In genomic region chr2:112151275-112151674, GRCh38 we compare ENCODE assay signal across 25 cellular contexts. TPM values are rescaled to one million over a fixed set of nuclear protein-coding genes. Genes with fewer than 3 reads are reported as not detected.
DNase-seq lines count a peak whose midpoint lies in the region; ATAC-seq and TF ChIP-seq lines count a peak whose summit lies in the region.
"Had no signal": no experiment of that assay in that cellular context is flagged by ENCODE, and none has a peak within 500 bp of the region (broad histone marks: within the 10 kb centered on the region; RNA-seq: fewer than 3 reads in every experiment).

No MANE protein-coding gene starts in this region.

- no peak overlapping the region for H2BK120ac ChIP-seq in mesenchymal stem cell (ENCODE audit: low read depth, low read length)

- no peaks in the 10 kb centered on the region for H3K27me3 Mint-ChIP-seq in CD4-positive, alpha-beta T cell
- no peaks in the 10 kb centered on the region for H3K27me3 Mint-ChIP-seq in MCF 10A (ENCODE audit: insufficient read depth, unreplicated experiment)
- H3K27me3 Mint-ChIP-seq: activated T-cell treated with anti-CD3 and anti-CD28 coated beads, Interleukin-2, amount 50 U/mL, for 24 hours had no signal

- no peaks in the 10 kb centered on the region for H3K36me3 Mint-ChIP-seq in CD4-positive, alpha-beta T cell (ENCODE audit: low read depth)
- H3K36me3 Mint-ChIP-seq in MCF 10A (ENCODE audit: insufficient read depth, unreplicated experiment): no peaks in the 10 kb centered on the region
- H3K36me3 Mint-ChIP-seq: activated naive CD8-positive, alpha-beta T cell treated with anti-CD3 and anti-CD28 coated beads, Interleukin-2, amount 10 ng/mL, durations not matched to agents 7 days and 5 days; natural killer cell had no signal

- no peak overlapping the region for H2BK15ac ChIP-seq in mesenchymal stem cell (ENCODE audit: low read depth, poor library complexity, severe bottlenecking)

- peak overlapping the region; percentile 37 for H3K27ac Mint-ChIP-seq in CD4-positive, alpha-beta T cell
- peak overlapping the region; percentile 8 for H3K27ac Mint-ChIP-seq in MCF 10A (ENCODE audit: low read depth, unreplicated experiment)
- H3K27ac Mint-ChIP-seq: activated naive CD8-positive, alpha-beta T cell treated with anti-CD3 and anti-CD28 coated beads, Interleukin-2, amount 10 ng/mL, durations not matched to agents 7 days and 5 days; natural killer cell had no signal

- no peak overlapping the region for H2AFZ ChIP-seq in mesenchymal stem cell (ENCODE audit: low read depth, low read length)
- H2AFZ ChIP-seq in smooth muscle cell (ENCODE audit: low read depth): no peak overlapping the region

- H4K20me1 ChIP-seq in smooth muscle cell (ENCODE audit: low read depth): no peaks in the 10 kb centered on the region
- H4K20me1 ChIP-seq: BLaER1 treated with 17β-estradiol and CSF1 and Interleukin-3, amounts not matched to agents 10 nM and 100 nM had no signal

- H3K27me3 ChIP-seq in CD4-positive, alpha-beta T cell (ENCODE audit: control insufficient read depth, insufficient read depth, low read length): no peaks in the 10 kb centered on the region
- no peaks in the 10 kb centered on the region for H3K27me3 ChIP-seq in mesenchymal stem cell (ENCODE audit: control insufficient read depth in 1 of 2, insufficient read depth in 1 of 2, low read length in 2 of 2)
- H3K27me3 ChIP-seq in smooth muscle cell (ENCODE audit: low read depth): no peaks in the 10 kb centered on the region
- H3K27me3 ChIP-seq in HAP-1 (ENCODE audit: low read depth): no peaks in the 10 kb centered on the region
- H3K27me3 ChIP-seq: BLaER1 treated with 17β-estradiol and CSF1 and Interleukin-3, amounts not matched to agents 10 nM and 100 nM; ovary had no signal

- peak overlapping the region; percentile 75 for H3K9ac ChIP-seq in mesenchymal stem cell (ENCODE audit: low read length)
- H3K9ac ChIP-seq in smooth muscle cell (ENCODE audit: low read depth): no peak overlapping the region
- H3K9ac ChIP-seq: BLaER1 treated with 17β-estradiol and CSF1 and Interleukin-3, amounts not matched to agents 10 nM and 100 nM had no signal

- H3K23ac ChIP-seq in mesenchymal stem cell (ENCODE audit: low read length in 2 of 2): no peak overlapping the region

- no peak overlapping the region for H3K27ac ChIP-seq in CD4-positive, alpha-beta T cell (ENCODE audit: low read depth, low read length)
- no peak overlapping the region for H3K27ac ChIP-seq in mesenchymal stem cell (ENCODE audit: low read length, poor library complexity, severe bottlenecking)
- peak overlapping the region; percentile 59 for H3K27ac ChIP-seq in smooth muscle cell (ENCODE audit: low read depth)
- H3K27ac ChIP-seq: HL-60, ovary, thoracic aorta had no signal

- no peak overlapping the region for H3K4me3 Mint-ChIP-seq in CD4-positive, alpha-beta T cell
- no peak overlapping the region for H3K4me3 Mint-ChIP-seq in MCF 10A (ENCODE audit: unreplicated experiment)
- H3K4me3 Mint-ChIP-seq: activated naive CD8-positive, alpha-beta T cell treated with anti-CD3 and anti-CD28 coated beads, Interleukin-2, amount 10 ng/mL, durations not matched to agents 7 days and 5 days; activated T-cell treated with anti-CD3 and anti-CD28 coated beads, Interleukin-2, amount 50 U/mL, for 24 hours; central memory CD8-positive, alpha-beta T cell; natural killer cell had no signal

- H3K4ac ChIP-seq in mesenchymal stem cell (ENCODE audit: low read depth in 1 of 2, low read length in 2 of 2): no peak overlapping the region

- H3K14ac ChIP-seq in mesenchymal stem cell (ENCODE audit: low read length in 2 of 2): no peak overlapping the region

- POLR2A ChIA-PET in CD4-positive, alpha-beta T cell (lab: Charles Lee): no interaction called here
- POLR2A ChIA-PET in MCF 10A (lab: Yijun Ruan, JAX): no interaction called here

- no peaks in the 10 kb centered on the region for H3K79me2 ChIP-seq in smooth muscle cell (ENCODE audit: low read depth)

- no peak for ATAC-seq in CD4-positive, alpha-beta T cell (ENCODE audit: poor library complexity)
- ATAC-seq: natural killer cell had no signal

- H3K4me1 ChIP-seq in mesenchymal stem cell (ENCODE audit: control insufficient read depth, insufficient read depth, low read depth, low read length) (peaks cover 16% of the 10 kb centered on the region), smooth muscle cell (ENCODE audit: low read depth) (peaks cover 3% of the 10 kb centered on the region), HAP-1 (no peaks in the 10 kb centered on the region)

- in situ Hi-C loops in HAP-1 (cut with MboI; ENCODE audit: low sequenced_read_pairs): no loop called here

- TF ChIP-seq CTCF in CD4-positive, alpha-beta T cell (IDR thresholded peaks at IDR 0.05): no peak
- TF ChIP-seq CTCF in MCF 10A (IDR thresholded peaks at IDR 0.05; ENCODE audit: unreplicated experiment) (no peak), smooth muscle cell (IDR thresholded peaks at IDR 0.05; ENCODE audit: borderline replicate concordance, insufficient read depth, poor library complexity, severe bottlenecking) (no peak)

- no TSS peak for BruUV-seq in MCF 10A (replicated peaks; lab: Mats Ljungman, UMichigan)

- peaks cover 24% of the 10 kb centered on the region for H3K4me1 Mint-ChIP-seq in CD4-positive, alpha-beta T cell (ENCODE audit: low read depth)
- H3K4me1 Mint-ChIP-seq in MCF 10A (ENCODE audit: insufficient read depth, unreplicated experiment): peaks cover 10% of the 10 kb centered on the region

- no peak overlapping the region for H2BK5ac ChIP-seq in mesenchymal stem cell (ENCODE audit: low read depth, low read length, poor library complexity, severe bottlenecking)

- H3K4me3 ChIP-seq in mesenchymal stem cell (ENCODE audit: insufficient read depth in 1 of 2, low read depth in 1 of 2, low read length in 2 of 2) (no peak overlapping the region), smooth muscle cell (no peak overlapping the region), HAP-1 (no peak overlapping the region)
- H3K4me3 ChIP-seq: BLaER1 treated with 17β-estradiol and CSF1 and Interleukin-3, amounts not matched to agents 10 nM and 100 nM; ovary; thoracic aorta had no signal

- no peak overlapping the region for H4K91ac ChIP-seq in mesenchymal stem cell (ENCODE audit: low read length)

- no peak overlapping the region for H3K4me2 ChIP-seq in mesenchymal stem cell (ENCODE audit: low read length, poor library complexity, severe bottlenecking)
- H3K4me2 ChIP-seq in smooth muscle cell: no peak overlapping the region

- intact Hi-C loops in CD4-positive, alpha-beta T cell (cut with DNase I, micrococcal nuclease): no loop called here
- intact Hi-C loops in MCF 10A (cut with micrococcal nuclease): no loop called here

- H3K9me3 ChIP-seq in CD4-positive, alpha-beta T cell (ENCODE audit: control insufficient read depth, low read length): no peaks in the 10 kb centered on the region
- H3K9me3 ChIP-seq in mesenchymal stem cell (ENCODE audit: control insufficient read depth, low read length) (no peaks in the 10 kb centered on the region), smooth muscle cell (replicated peaks; ENCODE audit: low read depth) (no peaks in the 10 kb centered on the region), HAP-1 (no peaks in the 10 kb centered on the region)
- H3K9me3 ChIP-seq: ovary, thoracic aorta had no signal

- H3K36me3 ChIP-seq in mesenchymal stem cell (ENCODE audit: control insufficient read depth in 1 of 2, insufficient read depth in 2 of 2, low read depth in 1 of 2, low read length in 2 of 2) (peaks cover 0 to 3% of the 10 kb centered on the region in 2 experiments), smooth muscle cell (ENCODE audit: low read depth) (no peaks in the 10 kb centered on the region), HAP-1 (replicated peaks) (no peaks in the 10 kb centered on the region)
- H3K36me3 ChIP-seq: BLaER1 treated with 17β-estradiol and CSF1 and Interleukin-3, amounts not matched to agents 10 nM and 100 nM; ovary; thoracic aorta had no signal

- H3K79me1 ChIP-seq in mesenchymal stem cell (replicated peaks; ENCODE audit: low read length, poor library complexity, severe bottlenecking): no peaks in the 10 kb centered on the region

- CTCF ChIA-PET in CD4-positive, alpha-beta T cell (lab: Charles Lee): no interaction called here
- CTCF ChIA-PET in MCF 10A (lab: Yijun Ruan, JAX): no interaction called here

- 97% methylated on average over 5 of the region's 5 CpGs for WGBS in mesenchymal stem cell
- WGBS in smooth muscle cell (ENCODE audit: low lambda C conversion rate): 92% methylated on average over 5 of the region's 5 CpGs

- H2BK12ac ChIP-seq in mesenchymal stem cell (ENCODE audit: low read length in 2 of 2): no peak overlapping the region

- no peaks in the 10 kb centered on the region for H3K9me3 Mint-ChIP-seq in CD4-positive, alpha-beta T cell
- no peaks in the 10 kb centered on the region for H3K9me3 Mint-ChIP-seq in MCF 10A (ENCODE audit: unreplicated experiment)
- H3K9me3 Mint-ChIP-seq: activated naive CD8-positive, alpha-beta T cell treated with anti-CD3 and anti-CD28 coated beads, Interleukin-2, amount 10 ng/mL, durations not matched to agents 7 days and 5 days; activated T-cell treated with anti-CD3 and anti-CD28 coated beads, Interleukin-2, amount 50 U/mL, for 24 hours; central memory CD8-positive, alpha-beta T cell; natural killer cell had no signal

- H3K18ac ChIP-seq in mesenchymal stem cell (ENCODE audit: low read depth in 1 of 2, low read length in 2 of 2): no peak overlapping the region

- no peak overlapping the region for H4K8ac ChIP-seq in mesenchymal stem cell (ENCODE audit: low read length)

- DNase-seq in CD4-positive, alpha-beta T cell: no peak
- DNase-seq in MCF 10A (ENCODE audit: unreplicated experiment): no peak
- DNase-seq in mesenchymal stem cell: no peak
- DNase-seq in smooth muscle cell (lab: John Stamatoyannopoulos, UW; ENCODE audit: unreplicated experiment): no peak
- DNase-seq in DMS153 (lab: John Stamatoyannopoulos, UW): no peak
- no peak for DNase-seq in GM03348 (ENCODE audit: low spot score)
- no peak for DNase-seq in HAP-1 (ENCODE audit: low spot score in 2 of 2)
- DNase-seq: ACHN; activated gamma-delta T cell; activated naive CD8-positive, alpha-beta T cell treated with anti-CD3 and anti-CD28 coated beads, Interleukin-2, amount 10 ng/mL, durations not matched to agents 7 days and 5 days; activated T-cell treated with anti-CD3 and anti-CD28 coated beads, Interleukin-2, amount 50 U/mL, for 24 hours; natural killer cell; NCI-H1436 treated with DMSO at 0.1 percent for 48 hours; NCI-H446; NCI-H774; retina; stimulated activated CD4-positive, alpha-beta T cell treated with anti-CD3 and anti-CD28 coated beads, Interleukin-4, amount 100 ng/mL, for 4 hours; stimulated activated naive CD4-positive, alpha-beta T cell treated with Interleukin-2 at 50 U/mL for 16 hours had no signal

- H3F3A ChIP-seq in smooth muscle cell (ENCODE audit: low read depth): no peaks in the 10 kb centered on the region

- H2AK5ac ChIP-seq in mesenchymal stem cell (ENCODE audit: low read length, severe bottlenecking): peak overlapping the region; percentile 51

RNA-seq across cellular contexts. Expression of gene FBLN7, which starts 13.1 kb away (rescaled TPM):
- 10 to 100 TPM; 27.0 to 27.2 TPM for total RNA-seq in CD4-positive, alpha-beta T cell
- total RNA-seq in MCF 10A (2022) (0.07 and 0.14 TPM in 2 replicates), smooth muscle cell (1.1 and 3.2 TPM in 2 replicates)
- 0.43 TPM for polyA plus RNA-seq in mesenchymal stem cell (2013, experiment 1 of 2)
- 0.44 TPM for polyA plus RNA-seq in mesenchymal stem cell (2013, experiment 2 of 2)
- 1.7 and 2.7 TPM in 2 replicates for polyA plus RNA-seq in smooth muscle cell
- total RNA-seq: SK-MEL-5 had no signal
- polyA plus RNA-seq: keratinocyte had no signal
